ENCODE assay signal across 17 cellular contexts in the genomic region with DNA sequence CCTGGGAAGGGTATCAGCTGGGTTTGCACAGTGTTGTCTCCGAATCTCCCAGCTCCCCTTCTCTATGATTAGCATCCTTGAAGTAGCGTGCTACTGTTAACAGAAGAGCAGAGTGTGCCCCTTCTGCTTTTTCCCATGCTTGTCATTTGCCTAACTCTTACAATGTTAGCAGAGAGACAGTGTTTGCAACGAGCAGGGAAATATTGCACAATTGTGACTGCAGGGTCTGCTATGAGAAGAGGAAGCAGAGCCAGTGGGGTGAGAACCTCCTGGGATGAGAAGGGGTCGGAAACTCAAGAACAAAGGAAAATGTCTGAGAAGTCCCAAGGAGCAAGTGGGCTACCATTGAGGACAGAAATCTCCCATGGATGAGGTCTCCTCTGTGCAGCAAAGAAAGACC. TPM values are rescaled to one million over a fixed set of nuclear protein-coding genes. Genes with fewer than 3 reads are reported as not detected.
DNase-seq lines count a peak whose midpoint lies in the region; ATAC-seq and TF ChIP-seq lines count a peak whose summit lies in the region.
"Had no signal": no experiment of that assay in that cellular context is flagged by ENCODE, and none has a peak within 500 bp of the region (broad histone marks: within the 10 kb centered on the region; RNA-seq: fewer than 3 reads in every experiment).

No MANE protein-coding gene starts in this region.

- H3K27ac Mint-ChIP-seq in dendritic cell treated with granulocyte-macrophage colony-stimulating factor and Interleukin-4, amounts not matched to agents 40 ng/mL and 50 ng/mL, for 4 days, result peak overlapping the region; percentile 54
- H3K27ac Mint-ChIP-seq in neural progenitor cell, result no peak overlapping the region
- H3K27ac Mint-ChIP-seq in activated T-helper 1 cell treated with anti-CD3 and anti-CD28 coated beads, Interleukin-12 subunit alpha, Interleukin-12 subunit beta, Interleukin-2, Interleukin-4 antibody, amounts not matched to agents 30 ng/mL and 10 ng/mL and 1 ng/mL, durations not matched to agents 14 hours and 24 hours and 36 hours, result no peak overlapping the region

- no peaks in the 10 kb centered on the region for H3K79me2 ChIP-seq in neural progenitor cell (ENCODE audit: low read depth)

- H3K4me3 ChIP-seq in HL-60 (replicated peaks; ENCODE audit: insufficient read depth, low read length) (no peak overlapping the region), neural progenitor cell (no peak overlapping the region)
- H3K4me3 ChIP-seq: skin epidermis, tibial artery had no signal

- no peaks in the 10 kb centered on the region for H3K36me3 Mint-ChIP-seq in dendritic cell treated with granulocyte-macrophage colony-stimulating factor and Interleukin-4, amounts not matched to agents 40 ng/mL and 50 ng/mL, for 4 days (ENCODE audit: low read depth)
- no peaks in the 10 kb centered on the region for H3K36me3 Mint-ChIP-seq in neural progenitor cell
- H3K36me3 Mint-ChIP-seq in activated T-helper 1 cell treated with anti-CD3 and anti-CD28 coated beads, Interleukin-12 subunit alpha, Interleukin-12 subunit beta, Interleukin-2, Interleukin-4 antibody, amounts not matched to agents 30 ng/mL and 10 ng/mL and 1 ng/mL, durations not matched to agents 14 hours and 24 hours and 36 hours (ENCODE audit: low read depth), result no peaks in the 10 kb centered on the region

- H3K9me3 Mint-ChIP-seq in dendritic cell treated with granulocyte-macrophage colony-stimulating factor and Interleukin-4, amounts not matched to agents 40 ng/mL and 50 ng/mL, for 4 days, result no peaks in the 10 kb centered on the region
- H3K9me3 Mint-ChIP-seq in neural progenitor cell, result no peaks in the 10 kb centered on the region
- no peaks in the 10 kb centered on the region for H3K9me3 Mint-ChIP-seq in activated T-helper 1 cell treated with anti-CD3 and anti-CD28 coated beads, Interleukin-12 subunit alpha, Interleukin-12 subunit beta, Interleukin-2, Interleukin-4 antibody, amounts not matched to agents 30 ng/mL and 10 ng/mL and 1 ng/mL, durations not matched to agents 14 hours and 24 hours and 36 hours

- H3K27ac ChIP-seq in HL-60 (replicated peaks) (peak overlapping the region; percentile 80), neural progenitor cell (no peak overlapping the region)
- H3K27ac ChIP-seq: skin epidermis, tibial artery had no signal

- H3K9me3 ChIP-seq in neural progenitor cell (ENCODE audit: low read depth), result no peaks in the 10 kb centered on the region
- H3K9me3 ChIP-seq: tibial artery had no signal

- H3K9ac ChIP-seq in neural progenitor cell, result no peak overlapping the region

- H2AFZ ChIP-seq in neural progenitor cell (replicated peaks), result peak overlapping the region; percentile 45

- intact Hi-C loops in dendritic cell treated with granulocyte-macrophage colony-stimulating factor and Interleukin-4, amounts not matched to agents 40 ng/mL and 50 ng/mL, for 4 days (cut with micrococcal nuclease), result no loop called here
- intact Hi-C loops in activated T-helper 1 cell treated with anti-CD3 and anti-CD28 coated beads, Interleukin-12 subunit alpha, Interleukin-12 subunit beta, Interleukin-2, Interleukin-4 antibody, amounts not matched to agents 30 ng/mL and 10 ng/mL and 1 ng/mL, durations not matched to agents 14 hours and 24 hours and 36 hours (cut with micrococcal nuclease), result no loop called here

- H3F3A ChIP-seq in neural progenitor cell (ENCODE audit: low read depth), result no peaks in the 10 kb centered on the region

- no peaks in the 10 kb centered on the region for H3K4me1 ChIP-seq in neural progenitor cell
- H3K4me1 ChIP-seq: tibial artery had no signal

- H3K27me3 Mint-ChIP-seq in dendritic cell treated with granulocyte-macrophage colony-stimulating factor and Interleukin-4, amounts not matched to agents 40 ng/mL and 50 ng/mL, for 4 days, result no peaks in the 10 kb centered on the region
- H3K27me3 Mint-ChIP-seq in neural progenitor cell (ENCODE audit: insufficient read depth, low read depth), result peaks cover 8% of the 10 kb centered on the region
- H3K27me3 Mint-ChIP-seq in activated T-helper 1 cell treated with anti-CD3 and anti-CD28 coated beads, Interleukin-12 subunit alpha, Interleukin-12 subunit beta, Interleukin-2, Interleukin-4 antibody, amounts not matched to agents 30 ng/mL and 10 ng/mL and 1 ng/mL, durations not matched to agents 14 hours and 24 hours and 36 hours (ENCODE audit: insufficient read depth), result no peaks in the 10 kb centered on the region

- H3K4me1 Mint-ChIP-seq in dendritic cell treated with granulocyte-macrophage colony-stimulating factor and Interleukin-4, amounts not matched to agents 40 ng/mL and 50 ng/mL, for 4 days (ENCODE audit: low read depth), result peaks cover 25% of the 10 kb centered on the region
- H3K4me1 Mint-ChIP-seq in neural progenitor cell, result peaks cover 49% of the 10 kb centered on the region
- peaks cover 16% of the 10 kb centered on the region for H3K4me1 Mint-ChIP-seq in activated T-helper 1 cell treated with anti-CD3 and anti-CD28 coated beads, Interleukin-12 subunit alpha, Interleukin-12 subunit beta, Interleukin-2, Interleukin-4 antibody, amounts not matched to agents 30 ng/mL and 10 ng/mL and 1 ng/mL, durations not matched to agents 14 hours and 24 hours and 36 hours (ENCODE audit: low read depth)

- TF ChIP-seq CTCF in HL-60 (IDR thresholded peaks at IDR 0.05; ENCODE audit: insufficient read depth, low read length), result no peak
- no peak for TF ChIP-seq CTCF in neural progenitor cell (IDR thresholded peaks at IDR 0.05)

- H3K4me3 Mint-ChIP-seq in dendritic cell treated with granulocyte-macrophage colony-stimulating factor and Interleukin-4, amounts not matched to agents 40 ng/mL and 50 ng/mL, for 4 days, result no peak overlapping the region
- H3K4me3 Mint-ChIP-seq in neural progenitor cell, result no peak overlapping the region
- H3K4me3 Mint-ChIP-seq in activated T-helper 1 cell treated with anti-CD3 and anti-CD28 coated beads, Interleukin-12 subunit alpha, Interleukin-12 subunit beta, Interleukin-2, Interleukin-4 antibody, amounts not matched to agents 30 ng/mL and 10 ng/mL and 1 ng/mL, durations not matched to agents 14 hours and 24 hours and 36 hours, result no peak overlapping the region

- H3K27me3 ChIP-seq in HL-60 (ENCODE audit: insufficient read depth, poor library complexity, severe bottlenecking) (no peaks in the 10 kb centered on the region), neural progenitor cell (no peaks in the 10 kb centered on the region)

- DNase-seq in HL-60 (ENCODE audit: low read depth in 1 of 2, low spot score in 1 of 2) (peak; percentile 93 to 95), NOMO-1 treated with DMSO at 0.1 percent for 48 hours (lab: John Stamatoyannopoulos, UW; ENCODE audit: unreplicated experiment) (peak; percentile 96), neural progenitor cell (ENCODE audit: low spot score) (no peak), DMS153 (lab: John Stamatoyannopoulos, UW) (no peak)
- no peak for DNase-seq in activated T-helper 1 cell treated with anti-CD3 and anti-CD28 coated beads, Interleukin-12 subunit alpha, Interleukin-12 subunit beta, Interleukin-2, Interleukin-4 antibody, amounts not matched to agents 30 ng/mL and 10 ng/mL and 1 ng/mL, durations not matched to agents 14 hours and 24 hours and 36 hours (ENCODE audit: low spot score)
- DNase-seq: activated CD4-positive, alpha-beta T cell treated with anti-CD3 and anti-CD28 coated beads for 48 hours; activated gamma-delta T cell treated with Interleukin-2 at 50 U/mL for 16 hours; foreskin melanocyte; NCI-H1417 treated with DMSO at 0.1 percent for 48 hours; tibial artery had no signal

- H3K36me3 ChIP-seq in neural progenitor cell, result no peaks in the 10 kb centered on the region
- H3K36me3 ChIP-seq: tibial artery had no signal

- no peak overlapping the region for H3K4me2 ChIP-seq in neural progenitor cell

- no peaks in the 10 kb centered on the region for H4K20me1 ChIP-seq in neural progenitor cell (ENCODE audit: low read depth)

- ATAC-seq in HG03045 (IDR thresholded peaks at IDR 0.05; ENCODE audit: unreplicated experiment), result no peak
- ATAC-seq in GM18873 (IDR thresholded peaks at IDR 0.05; ENCODE audit: low FRiP score, unreplicated experiment), result no peak

RNA-seq across cellular contexts. Expression of a gene that starts 7.8 kb away (rescaled TPM):
- total RNA-seq in neural progenitor cell (ENCODE audit: low replicate concordance), result 0.67 and 2.5 TPM in 2 replicates
- total RNA-seq in activated T-helper 1 cell treated with anti-CD3 and anti-CD28 coated beads, Interleukin-12 subunit alpha, Interleukin-12 subunit beta, Interleukin-2, Interleukin-4 antibody, amounts not matched to agents 30 ng/mL and 10 ng/mL and 1 ng/mL, durations not matched to agents 14 hours and 24 hours and 36 hours, result not detected in 2 replicates
- total RNA-seq: chondrocyte, endothelial cell of umbilical vein, SK-MEL-5 had no signal

Comparison
In these comparisons a context has a peak if more than half of its experiments do, and no peak if none do; other contexts are left out.
1. DNase-seq: peak in HL-60 (2 of 2) and NOMO-1 treated with DMSO at 0.1 percent for 48 hours (single experiment); none in neural progenitor cell (single experiment), DMS153 (single experiment) and activated T-helper 1 cell treated with anti-CD3 and anti-CD28 coated beads, Interleukin-12 subunit alpha, Interleukin-12 subunit beta, Interleukin-2, Interleukin-4 antibody, amounts not matched to agents 30 ng/mL and 10 ng/mL and 1 ng/mL, durations not matched to agents 14 hours and 24 hours and 36 hours (single experiment).